7 cellular contexts compared by ENCODE assay signal in genomic region chr5:72244862-72245371, GRCh38.
DNase-seq lines count a peak whose midpoint lies in the region; ATAC-seq and TF ChIP-seq lines count a peak whose summit lies in the region.

No MANE protein-coding gene starts in this region.

- no peak overlapping the region for H3K4me3 ChIP-seq in GM12875 (ENCODE audit: low read depth, low read length)
- peak overlapping the region; percentile 4; the same call in 1 of the 2 replicates for H3K4me3 ChIP-seq in WERI-Rb-1 (ENCODE audit: low read depth, low read length)
- no peak overlapping the region for H3K4me3 ChIP-seq in left ventricle myocardium inferior
- no peak overlapping the region for H3K4me3 ChIP-seq in stomach smooth muscle (ENCODE audit: low read length in 2 of 2)

- no peaks in the 10 kb centered on the region for H3K27me3 ChIP-seq in WERI-Rb-1 (ENCODE audit: insufficient read depth, low read depth, severe bottlenecking)
- no peaks in the 10 kb centered on the region for H3K27me3 ChIP-seq in left ventricle myocardium inferior (ENCODE audit: low read depth)
- H3K27me3 ChIP-seq in stomach smooth muscle (ENCODE audit: control insufficient read depth in 1 of 2, insufficient read depth in 2 of 2, low read length in 2 of 2), result no peaks in the 10 kb centered on the region

- TF ChIP-seq CTCF in GM12875 (IDR thresholded peaks at IDR 0.05; ENCODE audit: borderline replicate concordance, insufficient read depth, low read depth, low read length) (peak; percentile 54), WERI-Rb-1 (IDR thresholded peaks at IDR 0.05; ENCODE audit: low read depth, low read length) (peak; percentile 77), left ventricle myocardium inferior (IDR thresholded peaks at IDR 0.05; ENCODE audit: borderline replicate concordance) (peak; percentile 61)

- in situ Hi-C loops in KBM-7 (cut with MboI; ENCODE audit: low pct_unique_long_range_greater_than_20kb, low sequenced_read_pairs), result no loop called here

- peak; percentile 95 for ATAC-seq in GM21786 (IDR thresholded peaks at IDR 0.05; ENCODE audit: unreplicated experiment)

- H3K4me1 ChIP-seq in left ventricle myocardium inferior (peaks cover 54% of the 10 kb centered on the region), stomach smooth muscle (ENCODE audit: control insufficient read depth, insufficient read depth, low read length) (peaks cover 34% of the 10 kb centered on the region)

- H3K36me3 ChIP-seq in WERI-Rb-1, result no peaks in the 10 kb centered on the region
- no peaks in the 10 kb centered on the region for H3K36me3 ChIP-seq in left ventricle myocardium inferior
- H3K36me3 ChIP-seq in stomach smooth muscle (ENCODE audit: control insufficient read depth in 2 of 2, insufficient read depth in 2 of 2, low read length in 2 of 2), result no peaks in the 10 kb centered on the region

- no peak overlapping the region for H3K9ac ChIP-seq in stomach smooth muscle (ENCODE audit: low read length in 2 of 2)

- peak overlapping the region; percentile 76 for H3K27ac ChIP-seq in WERI-Rb-1
- peak overlapping the region; percentile 61 for H3K27ac ChIP-seq in left ventricle myocardium inferior (replicated peaks)
- peak overlapping the region; percentile 81 for H3K27ac ChIP-seq in stomach smooth muscle (ENCODE audit: low read length)

- DNase-seq in KBM-7 (peak; percentile 16), WERI-Rb-1 (peak; percentile 81), left ventricle myocardium inferior (no peak)
- DNase-seq in stimulated activated CD4-positive, alpha-beta T cell treated with anti-CD3 and anti-CD28 coated beads, Interleukin-1b, Interleukin-23, amount 100 ng/mL, for 48 hours, result no peak

- H3K9me3 ChIP-seq in WERI-Rb-1 (ENCODE audit: severe bottlenecking) (no peaks in the 10 kb centered on the region), left ventricle myocardium inferior (replicated peaks) (no peaks in the 10 kb centered on the region), stomach smooth muscle (ENCODE audit: control insufficient read depth in 2 of 2, low read length in 2 of 2) (no peaks in the 10 kb centered on the region)

- intact Hi-C loops in left ventricle myocardium inferior (cut with micrococcal nuclease), result no loop called here

Comparison
In these comparisons a context has a peak if more than half of its experiments do, and no peak if none do; other contexts are left out.
1. DNase-seq: peak in KBM-7 (single experiment) and WERI-Rb-1 (single experiment); none in left ventricle myocardium inferior (single experiment) and stimulated activated CD4-positive, alpha-beta T cell treated with anti-CD3 and anti-CD28 coated beads, Interleukin-1b, Interleukin-23, amount 100 ng/mL, for 48 hours (single experiment).
2. Peak in every context shown above with its lines, with median percentiles within 50 percentile points of each other: CTCF ChIP-seq and H3K27ac ChIP-seq.